In genomic region chr3:131795382-131796085, GRCh38 we compare ENCODE assay signal across 10 cellular contexts.
A peak's percentile ranks its signal among the peaks of the same experiment; 100 is the strongest.
DNase-seq lines count a peak whose midpoint lies in the region; ATAC-seq and FAIRE-seq lines count a peak whose summit lies in the region.
"Had no signal": no experiment of that assay in that cellular context is flagged by ENCODE, and none has a peak within 500 bp of the region (broad histone marks: within the 10 kb centered on the region; RNA-seq: fewer than 3 reads in every experiment).

No MANE protein-coding gene starts in this region.

- ATAC-seq in HG03442 (IDR thresholded peaks at IDR 0.05; ENCODE audit: unreplicated experiment) (peak; percentile 51), GM21360 (IDR thresholded peaks at IDR 0.05; ENCODE audit: unreplicated experiment) (no peak)
- ATAC-seq in activated CD8-positive, alpha-beta T cell treated with anti-CD3 and anti-CD28 coated beads, Interleukin-2, amount 10 ng/mL, durations not matched to agents 7 days and 5 days = no peak

- peaks cover 12% of the 10 kb centered on the region for H3K27me3 Mint-ChIP-seq in activated CD8-positive, alpha-beta T cell treated with anti-CD3 and anti-CD28 coated beads, Interleukin-2, amount 10 ng/mL, durations not matched to agents 7 days and 5 days (ENCODE audit: low read depth)
- H3K27me3 Mint-ChIP-seq in activated CD4-positive, alpha-beta T cell treated with anti-CD3 and anti-CD28 coated beads, Interleukin-2, amount 10 ng/mL, durations not matched to agents 24 days and 14 days = peaks cover 9% of the 10 kb centered on the region

- no peak for FAIRE-seq in small intestine (lab: Jason Lieb, UNC)
- FAIRE-seq: A549 had no signal

- H3K9me3 ChIP-seq in small intestine (ENCODE audit: control insufficient read depth, low read depth) = no peaks in the 10 kb centered on the region
- H3K9me3 ChIP-seq: A549, upper lobe of left lung had no signal

- no peak overlapping the region for H3K27ac ChIP-seq in small intestine (ENCODE audit: low read depth in 1 of 2, low read length in 1 of 2)
- H3K27ac ChIP-seq: A549, upper lobe of left lung had no signal

- intact Hi-C loops in activated CD4-positive, alpha-beta T cell treated with anti-CD3 and anti-CD28 coated beads, Interleukin-2, amount 10 ng/mL, durations not matched to agents 24 days and 14 days (cut with micrococcal nuclease) = no loop called here

- no peaks in the 10 kb centered on the region for H3K27me3 ChIP-seq in small intestine (ENCODE audit: control insufficient read depth in 2 of 2, insufficient read depth in 2 of 2, low read length in 2 of 2)
- H3K27me3 ChIP-seq: upper lobe of left lung had no signal

- 64 to 81% (median 71%) methylated on average over 3 of the region's 3 CpGs for WGBS in small intestine, 3 donors

- H3K36me3 Mint-ChIP-seq in activated CD8-positive, alpha-beta T cell treated with anti-CD3 and anti-CD28 coated beads, Interleukin-2, amount 10 ng/mL, durations not matched to agents 7 days and 5 days (ENCODE audit: low read depth) = no peaks in the 10 kb centered on the region
- no peaks in the 10 kb centered on the region for H3K36me3 Mint-ChIP-seq in activated CD4-positive, alpha-beta T cell treated with anti-CD3 and anti-CD28 coated beads, Interleukin-2, amount 10 ng/mL, durations not matched to agents 24 days and 14 days (ENCODE audit: low read depth)

- no peak overlapping the region for H3K27ac Mint-ChIP-seq in activated CD8-positive, alpha-beta T cell treated with anti-CD3 and anti-CD28 coated beads, Interleukin-2, amount 10 ng/mL, durations not matched to agents 7 days and 5 days
- no peak overlapping the region for H3K27ac Mint-ChIP-seq in activated CD4-positive, alpha-beta T cell treated with anti-CD3 and anti-CD28 coated beads, Interleukin-2, amount 10 ng/mL, durations not matched to agents 24 days and 14 days

- POLR2A ChIA-PET in activated CD8-positive, alpha-beta T cell treated with anti-CD3 and anti-CD28 coated beads, Interleukin-2, amount 10 ng/mL, durations not matched to agents 7 days and 5 days (lab: Charles Lee) = no interaction called here

- H3K4me3 Mint-ChIP-seq in activated CD8-positive, alpha-beta T cell treated with anti-CD3 and anti-CD28 coated beads, Interleukin-2, amount 10 ng/mL, durations not matched to agents 7 days and 5 days = no peak overlapping the region
- no peak overlapping the region for H3K4me3 Mint-ChIP-seq in activated CD4-positive, alpha-beta T cell treated with anti-CD3 and anti-CD28 coated beads, Interleukin-2, amount 10 ng/mL, durations not matched to agents 24 days and 14 days

- peaks cover 5% of the 10 kb centered on the region for H3K4me1 Mint-ChIP-seq in activated CD8-positive, alpha-beta T cell treated with anti-CD3 and anti-CD28 coated beads, Interleukin-2, amount 10 ng/mL, durations not matched to agents 7 days and 5 days (ENCODE audit: low read depth)
- H3K4me1 Mint-ChIP-seq in activated CD4-positive, alpha-beta T cell treated with anti-CD3 and anti-CD28 coated beads, Interleukin-2, amount 10 ng/mL, durations not matched to agents 24 days and 14 days = peaks cover 5% of the 10 kb centered on the region

- CTCF ChIA-PET in activated CD8-positive, alpha-beta T cell treated with anti-CD3 and anti-CD28 coated beads, Interleukin-2, amount 10 ng/mL, durations not matched to agents 7 days and 5 days (lab: Charles Lee) = interaction anchor here (0.8 to 3.5 kb wide), 6 partner anchors 21 to 823 kb away, joined by 3 to 21 read pairs (median 4); no protein-coding TSS in a partner anchor

- H3K4me1 ChIP-seq in small intestine (ENCODE audit: control insufficient read depth in 2 of 2, insufficient read depth in 1 of 2, low read depth in 1 of 2, low read length in 1 of 2) = no peaks in the 10 kb centered on the region
- H3K4me1 ChIP-seq: A549 had no signal

- no peaks in the 10 kb centered on the region for H3K36me3 ChIP-seq in small intestine (ENCODE audit: control insufficient read depth in 2 of 2, insufficient read depth in 2 of 2, low read length in 2 of 2)
- H3K36me3 ChIP-seq: upper lobe of left lung had no signal

- no peaks in the 10 kb centered on the region for H3K9me3 Mint-ChIP-seq in activated CD8-positive, alpha-beta T cell treated with anti-CD3 and anti-CD28 coated beads, Interleukin-2, amount 10 ng/mL, durations not matched to agents 7 days and 5 days (ENCODE audit: insufficient read depth)
- H3K9me3 Mint-ChIP-seq in activated CD4-positive, alpha-beta T cell treated with anti-CD3 and anti-CD28 coated beads, Interleukin-2, amount 10 ng/mL, durations not matched to agents 24 days and 14 days = no peaks in the 10 kb centered on the region

- DNase-seq in NCI-H2227 (lab: John Stamatoyannopoulos, UW; ENCODE audit: unreplicated experiment) (peak; percentile 4), NCI-H2227 treated with DMSO at 0.1 percent for 48 hours (lab: John Stamatoyannopoulos, UW) (no peak), SK-N-DZ (ENCODE audit: low spot score) (peak; percentile 12), small intestine (peak; percentile 7)
- DNase-seq in activated CD8-positive, alpha-beta T cell treated with anti-CD3 and anti-CD28 coated beads, Interleukin-2, amount 10 ng/mL, durations not matched to agents 7 days and 5 days = no peak
- no peak for DNase-seq in activated CD4-positive, alpha-beta T cell treated with anti-CD3 and anti-CD28 coated beads, Interleukin-2, amount 10 ng/mL, durations not matched to agents 24 days and 14 days

- H3K4me3 ChIP-seq in small intestine (ENCODE audit: low read depth in 1 of 2, low read length in 2 of 2) = no peak overlapping the region
- H3K4me3 ChIP-seq: A549, upper lobe of left lung had no signal

Comparison
In these comparisons a context has a peak if more than half of its experiments do, and no peak if none do; other contexts are left out.
1. DNase-seq: peak in NCI-H2227 (single experiment), SK-N-DZ (single experiment) and small intestine (single experiment); none in NCI-H2227 treated with DMSO at 0.1 percent for 48 hours (single experiment), activated CD8-positive, alpha-beta T cell treated with anti-CD3 and anti-CD28 coated beads, Interleukin-2, amount 10 ng/mL, durations not matched to agents 7 days and 5 days (single experiment) and activated CD4-positive, alpha-beta T cell treated with anti-CD3 and anti-CD28 coated beads, Interleukin-2, amount 10 ng/mL, durations not matched to agents 24 days and 14 days (single experiment).